ENCODE assay signal across 8 cellular contexts in the genomic region with DNA sequence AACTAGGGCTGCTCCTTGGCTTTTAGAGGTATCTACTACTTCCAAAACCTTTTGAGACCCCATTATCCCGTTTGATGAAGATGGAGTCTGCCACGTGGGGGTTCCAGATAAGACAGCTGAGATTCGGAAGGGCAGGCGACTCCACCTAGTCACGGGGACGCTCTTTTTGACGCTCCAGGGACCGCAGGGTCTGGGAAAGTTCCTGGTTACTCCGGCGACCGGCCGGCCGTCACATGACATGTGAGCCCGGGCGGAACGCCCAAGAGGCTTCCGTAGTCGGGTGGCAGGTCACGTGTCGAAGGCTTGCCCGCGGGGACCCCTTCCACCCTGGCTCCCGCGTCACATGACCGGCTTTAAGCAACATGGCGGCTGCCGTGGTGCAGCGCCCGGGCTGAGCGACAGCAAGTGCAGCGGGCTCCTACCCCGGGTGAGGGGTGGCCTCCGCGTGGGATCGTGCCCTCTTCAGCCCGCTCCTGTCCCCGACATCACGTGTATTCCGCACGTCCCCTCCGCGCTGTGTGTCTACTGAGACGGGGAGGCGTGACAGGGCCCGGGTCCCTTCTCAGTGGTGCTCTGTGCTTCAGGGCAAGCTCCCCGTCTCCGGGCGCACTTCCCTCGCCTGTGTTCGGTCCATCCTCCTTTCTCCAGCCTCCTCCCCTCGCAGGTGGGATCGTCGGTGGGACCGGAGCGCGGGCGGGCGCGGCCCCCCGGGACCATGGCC. TPM values are rescaled to one million over a fixed set of nuclear protein-coding genes. Genes with fewer than 3 reads are reported as not detected.
DNase-seq lines count a peak whose midpoint lies in the region; ATAC-seq and TF ChIP-seq lines count a peak whose summit lies in the region.

A gene with protein sequence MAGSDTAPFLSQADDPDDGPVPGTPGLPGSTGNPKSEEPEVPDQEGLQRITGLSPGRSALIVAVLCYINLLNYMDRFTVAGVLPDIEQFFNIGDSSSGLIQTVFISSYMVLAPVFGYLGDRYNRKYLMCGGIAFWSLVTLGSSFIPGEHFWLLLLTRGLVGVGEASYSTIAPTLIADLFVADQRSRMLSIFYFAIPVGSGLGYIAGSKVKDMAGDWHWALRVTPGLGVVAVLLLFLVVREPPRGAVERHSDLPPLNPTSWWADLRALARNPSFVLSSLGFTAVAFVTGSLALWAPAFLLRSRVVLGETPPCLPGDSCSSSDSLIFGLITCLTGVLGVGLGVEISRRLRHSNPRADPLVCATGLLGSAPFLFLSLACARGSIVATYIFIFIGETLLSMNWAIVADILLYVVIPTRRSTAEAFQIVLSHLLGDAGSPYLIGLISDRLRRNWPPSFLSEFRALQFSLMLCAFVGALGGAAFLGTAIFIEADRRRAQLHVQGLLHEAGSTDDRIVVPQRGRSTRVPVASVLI (plus strand): TSS at position 342 of the 721 bp plus-strand sequence. CDS start 374 bp downstream, at position 716.

- H3K4me1 Mint-ChIP-seq in activated CD4-positive, alpha-beta memory T cell treated with anti-CD3 and anti-CD28 coated beads for 36 hours (ENCODE audit: low read depth), result peaks cover 31% of the 10 kb centered on the region

- peak within 1 kb of the TSS; percentile 73 for H3K27ac ChIP-seq in duodenal mucosa (ENCODE audit: low read depth, low read length)
- peak within 1 kb of the TSS; percentile 37 to 67 (median 57) for H3K27ac ChIP-seq in right lobe of liver

- peak; percentile 84 for ATAC-seq in GM19397 (IDR thresholded peaks at IDR 0.05; ENCODE audit: unreplicated experiment)
- ATAC-seq in HG03571 (IDR thresholded peaks at IDR 0.05; ENCODE audit: unreplicated experiment), result peak; percentile 83
- peak; percentile 90 to 95 (median 94) for ATAC-seq in right lobe of liver

- peak; percentile 31 for TF ChIP-seq POLR2A in right lobe of liver (IDR thresholded peaks at IDR 0.05)

- peak; percentile 92 to 98 (median 96) for DNase-seq in C1 segment of cervical spinal cord (lab: John Stamatoyannopoulos, UW)
- DNase-seq in NCI-H82 treated with DMSO at 0.1 percent for 48 hours (lab: John Stamatoyannopoulos, UW; ENCODE audit: unreplicated experiment), result peak; percentile 71
- DNase-seq in activated CD4-positive, alpha-beta memory T cell treated with anti-CD3 and anti-CD28 coated beads for 36 hours, result peak; percentile 97
- peak; percentile 97 to 99 (median 98) for DNase-seq in right lobe of liver
- DNase-seq in stimulated activated CD4-positive, alpha-beta T cell treated with anti-CD3 and anti-CD28 coated beads, Interleukin-4, amount 100 ng/mL, for 4 hours, result peak; percentile 88 to 91

- H3K9me3 ChIP-seq in duodenal mucosa (ENCODE audit: control insufficient read depth in 1 of 2, low read length in 2 of 2) (no peaks in the 10 kb centered on the region), right lobe of liver (no peaks in the 10 kb centered on the region)

- H3K9me3 Mint-ChIP-seq in activated CD4-positive, alpha-beta memory T cell treated with anti-CD3 and anti-CD28 coated beads for 36 hours, result no peaks in the 10 kb centered on the region

- H3K36me3 ChIP-seq in duodenal mucosa (ENCODE audit: control insufficient read depth in 1 of 2, insufficient read depth in 2 of 2, low read length in 2 of 2) (peaks cover 0 to 16% of the 10 kb centered on the region in 2 donors), right lobe of liver (peaks cover 0 to 6% (median 0%) of the 10 kb centered on the region in 4 donors)

- CTCF ChIA-PET in activated CD4-positive, alpha-beta memory T cell treated with anti-CD3 and anti-CD28 coated beads for 36 hours (lab: Charles Lee), result interaction anchor here (0.6 to 2.7 kb wide), 11 partner anchors 10 to 101 kb away, joined by 3 to 13 read pairs (median 3); a partner anchor contains a TSS

- H3K27me3 ChIP-seq in duodenal mucosa (ENCODE audit: control insufficient read depth in 1 of 2, insufficient read depth in 2 of 2, low read length in 2 of 2) (no peaks in the 10 kb centered on the region), right lobe of liver (no peaks in the 10 kb centered on the region)

- WGBS in right lobe of liver (ENCODE audit: insufficient coverage, low coverage, low lambda C conversion rate, missing lambda C conversion rate), result 0% methylated on average over 4 of the region's 60 CpGs

- TF ChIP-seq CTCF in right lobe of liver (IDR thresholded peaks at IDR 0.05), result no peak

- H3K9ac ChIP-seq in duodenal mucosa (ENCODE audit: low read depth in 1 of 2, low read length in 2 of 2), result peak within 1 kb of the TSS; percentile 83 to 95

- peaks cover 16 to 22% of the 10 kb centered on the region in 2 donors for H3K4me1 ChIP-seq in duodenal mucosa (ENCODE audit: control insufficient read depth in 1 of 2, insufficient read depth in 2 of 2, low read length in 2 of 2)
- peaks cover 0 to 13% (median 3%) of the 10 kb centered on the region in 4 donors for H3K4me1 ChIP-seq in right lobe of liver

- no peaks in the 10 kb centered on the region for H3K27me3 Mint-ChIP-seq in activated CD4-positive, alpha-beta memory T cell treated with anti-CD3 and anti-CD28 coated beads for 36 hours

- peak within 1 kb of the TSS; percentile 88 for H3K4me3 Mint-ChIP-seq in activated CD4-positive, alpha-beta memory T cell treated with anti-CD3 and anti-CD28 coated beads for 36 hours

- H3K27ac Mint-ChIP-seq in activated CD4-positive, alpha-beta memory T cell treated with anti-CD3 and anti-CD28 coated beads for 36 hours, result peak within 1 kb of the TSS; percentile 90

- peak within 1 kb of the TSS; percentile 99 to 100 for H3K4me3 ChIP-seq in duodenal mucosa (ENCODE audit: low read depth in 1 of 2, low read length in 2 of 2)
- peak within 1 kb of the TSS; percentile 66 to 96 (median 93) for H3K4me3 ChIP-seq in right lobe of liver

- POLR2A ChIA-PET in activated CD4-positive, alpha-beta memory T cell treated with anti-CD3 and anti-CD28 coated beads for 36 hours (lab: Charles Lee), result interaction anchor here (1.0 to 2.3 kb wide), 6 partner anchors 10 to 101 kb away, joined by 3 to 10 read pairs (median 4); a partner anchor contains a TSS

- intact Hi-C loops in activated CD4-positive, alpha-beta memory T cell treated with anti-CD3 and anti-CD28 coated beads for 36 hours (cut with micrococcal nuclease), result loop anchor here (1.0 to 2.0 kb wide), 4 partner anchors 11 to 49 kb away; a partner anchor contains a TSS
- intact Hi-C loops in right lobe of liver (cut with DNase I), result no loop called here

- peaks cover 2% of the 10 kb centered on the region for H3K36me3 Mint-ChIP-seq in activated CD4-positive, alpha-beta memory T cell treated with anti-CD3 and anti-CD28 coated beads for 36 hours

RNA-seq across cellular contexts. Expression of the gene that starts here (rescaled TPM):
- total RNA-seq in activated CD4-positive, alpha-beta memory T cell treated with anti-CD3 and anti-CD28 coated beads for 36 hours, result 10 to 100 TPM; 11.3 to 12.0 TPM
- 10 to 100 TPM; 13.7 to 21.2 (median 17.7) TPM for total RNA-seq in right lobe of liver

Comparison
In these comparisons a context has a peak if more than half of its experiments do, and no peak if none do; other contexts are left out.
1. Peak in every context shown above with its lines: DNase-seq, ATAC-seq, H3K4me3 ChIP-seq and H3K27ac ChIP-seq.